Comparison of ENCODE assay signal across 9 cellular contexts in genomic region chr3:128727485-128727884, GRCh38. TPM values are rescaled to one million over a fixed set of nuclear protein-coding genes. Genes with fewer than 3 reads are reported as not detected.
A peak's percentile ranks its signal among the peaks of the same experiment; 100 is the strongest.
DNase-seq lines count a peak whose midpoint lies in the region; ATAC-seq, FAIRE-seq and TF ChIP-seq lines count a peak whose summit lies in the region.
"Had no signal": no experiment of that assay in that cellular context is flagged by ENCODE, and none has a peak within 500 bp of the region (broad histone marks: within the 10 kb centered on the region; RNA-seq: fewer than 3 reads in every experiment).

No MANE protein-coding gene starts in this region.

- H2AFZ ChIP-seq in KMS-11 (ENCODE audit: low read depth) = no peak overlapping the region

- H3K4me1 Mint-ChIP-seq in central memory CD8-positive, alpha-beta T cell = peaks cover 65% of the 10 kb centered on the region

- H3K4me3 ChIP-seq in A673 (ENCODE audit: low read depth, low read length, poor library complexity, severe bottlenecking) (peak overlapping the region; percentile 99), KMS-11 (IDR thresholded peaks at IDR 0.05; ENCODE audit: insufficient read depth, low read depth, low read length) (no peak overlapping the region), muscle layer of colon (ENCODE audit: low read depth in 1 of 2, low read length in 2 of 2) (peak overlapping the region; percentile 6 to 70)

- TF ChIP-seq CTCF in A673 (conservative IDR thresholded peaks at IDR 0.05; ENCODE audit: low read depth, low read length) (no peak), KMS-11 (conservative IDR thresholded peaks at IDR 0.05; ENCODE audit: low read depth, low read length) (no peak)

- H3K9me3 Mint-ChIP-seq in central memory CD8-positive, alpha-beta T cell = no peaks in the 10 kb centered on the region

- H3K79me2 ChIP-seq in KMS-11 (ENCODE audit: insufficient read depth, low read depth) = peaks cover 65% of the 10 kb centered on the region

- H3K36me3 Mint-ChIP-seq in central memory CD8-positive, alpha-beta T cell (ENCODE audit: insufficient read depth) = peaks cover 14% of the 10 kb centered on the region

- BruUV-seq in A673 (replicated peaks; lab: Mats Ljungman, UMichigan) = no TSS peak

- POLR2A ChIA-PET in A673 (lab: Charles Lee; ENCODE audit: low non-redundant PET) = interaction anchor here (0.9 kb wide), 1 partner anchor 1235 kb away, joined by 3 read pairs; no protein-coding TSS in a partner anchor

- peaks cover 34% of the 10 kb centered on the region for H4K20me1 ChIP-seq in KMS-11 (ENCODE audit: insufficient read depth)

- CTCF ChIA-PET in A673 (lab: Charles Lee) = no interaction called here

- no peak for ATAC-seq in central memory CD8-positive, alpha-beta T cell (replicated peaks; ENCODE audit: extremely low read depth, poor library complexity, severe bottlenecking)
- no peak for ATAC-seq in GM19455 (IDR thresholded peaks at IDR 0.05; ENCODE audit: unreplicated experiment)

- H3K27me3 ChIP-seq in A673 (replicated peaks; ENCODE audit: insufficient read depth, low read depth, low read length, poor library complexity) (no peaks in the 10 kb centered on the region), KMS-11 (ENCODE audit: insufficient read depth, low read depth) (no peaks in the 10 kb centered on the region), muscle layer of colon (ENCODE audit: control insufficient read depth in 1 of 2, insufficient read depth in 2 of 2, low read length in 2 of 2) (no peaks in the 10 kb centered on the region)

- peak overlapping the region; percentile 96 for H3K27ac ChIP-seq in A673 (ENCODE audit: low read depth, low read length, poor library complexity, severe bottlenecking)
- H3K27ac ChIP-seq in KMS-11 = no peak overlapping the region
- peak overlapping the region; percentile 100 for H3K27ac ChIP-seq in muscle layer of colon (ENCODE audit: low read depth, low read length)

- DNase-seq in A673 (ENCODE audit: low spot score) (no peak), GM19239 (ENCODE audit: insufficient read length, low spot score) (no peak), NCI-H1048 (lab: John Stamatoyannopoulos, UW) (no peak), SKM-1 (lab: John Stamatoyannopoulos, UW; ENCODE audit: unreplicated experiment) (no peak)
- DNase-seq in central memory CD8-positive, alpha-beta T cell (ENCODE audit: low spot score in 2 of 2) = no peak
- DNase-seq: NCI-H2029 had no signal

- peak overlapping the region; percentile 92 for H3K4me3 Mint-ChIP-seq in central memory CD8-positive, alpha-beta T cell

- peak overlapping the region; percentile 92 for H3K27ac Mint-ChIP-seq in central memory CD8-positive, alpha-beta T cell (ENCODE audit: low read depth)

- intact Hi-C loops in A673 (cut with micrococcal nuclease; ENCODE audit: unreplicated experiment) = no loop called here

- H3K36me3 ChIP-seq in A673 (ENCODE audit: insufficient read depth, low read length, poor library complexity, severe bottlenecking) (no peaks in the 10 kb centered on the region), KMS-11 (ENCODE audit: insufficient read depth) (no peaks in the 10 kb centered on the region), muscle layer of colon (ENCODE audit: insufficient read depth, low read length) (no peaks in the 10 kb centered on the region)

- peak overlapping the region; percentile 95 for H3K4me2 ChIP-seq in KMS-11

- no peaks in the 10 kb centered on the region for H3K27me3 Mint-ChIP-seq in central memory CD8-positive, alpha-beta T cell

- FAIRE-seq in GM19239 (lab: Jason Lieb, UNC) = no peak

- H3K9me3 ChIP-seq in A673 (ENCODE audit: low read depth, low read length, poor library complexity, severe bottlenecking) = no peaks in the 10 kb centered on the region
- no peaks in the 10 kb centered on the region for H3K9me3 ChIP-seq in muscle layer of colon (ENCODE audit: low read length)

- H3K4me1 ChIP-seq in A673 (ENCODE audit: insufficient read depth, low read length, poor library complexity, severe bottlenecking) = peaks cover 3% of the 10 kb centered on the region
- H3K4me1 ChIP-seq in KMS-11 (ENCODE audit: low read depth, poor library complexity, severe bottlenecking) = peaks cover 47% of the 10 kb centered on the region
- H3K4me1 ChIP-seq in muscle layer of colon (ENCODE audit: insufficient read depth, low read length) = peaks cover 41% of the 10 kb centered on the region

- H3K9ac ChIP-seq in KMS-11 = peak overlapping the region; percentile 80; the same call in 1 of the 2 replicates
- peak overlapping the region; percentile 87 for H3K9ac ChIP-seq in muscle layer of colon (ENCODE audit: low read length)

RNA-seq across cellular contexts. Expression of gene RAB7A, which starts 1.5 kb away (rescaled TPM):
- total RNA-seq in A673 (2021) = 245 and 258 TPM in 2 replicates
